Comparison of ENCODE assay signal across 13 cellular contexts in genomic region chr2:8116661-8117060, GRCh38.
A peak's percentile ranks its signal among the peaks of the same experiment; 100 is the strongest.
DNase-seq lines count a peak whose midpoint lies in the region; ATAC-seq, FAIRE-seq and TF ChIP-seq lines count a peak whose summit lies in the region.
"Had no signal": no experiment of that assay in that cellular context is flagged by ENCODE, and none has a peak within 500 bp of the region (broad histone marks: within the 10 kb centered on the region; RNA-seq: fewer than 3 reads in every experiment).

No MANE protein-coding gene starts in this region.

- H3K27ac Mint-ChIP-seq in naive thymus-derived CD4-positive, alpha-beta T cell: no peak overlapping the region
- no peak overlapping the region for H3K27ac Mint-ChIP-seq in natural killer cell
- H3K27ac Mint-ChIP-seq: activated naive CD8-positive, alpha-beta T cell treated with anti-CD3 and anti-CD28 coated beads, Interleukin-2, amount 10 ng/mL, durations not matched to agents 7 days and 5 days had no signal

- no peaks in the 10 kb centered on the region for H3K9me3 ChIP-seq in naive thymus-derived CD4-positive, alpha-beta T cell (ENCODE audit: control insufficient read depth in 2 of 3, low read length in 3 of 3)

- no peaks in the 10 kb centered on the region for H3K27me3 Mint-ChIP-seq in naive thymus-derived CD4-positive, alpha-beta T cell
- no peaks in the 10 kb centered on the region for H3K27me3 Mint-ChIP-seq in natural killer cell (ENCODE audit: low read depth in 2 of 2)

- no peak for FAIRE-seq in H54 (lab: Jason Lieb, UNC)
- FAIRE-seq: keratinocyte had no signal

- H3K4me1 Mint-ChIP-seq in naive thymus-derived CD4-positive, alpha-beta T cell: peaks cover 0 to 24% (median 4%) of the 10 kb centered on the region in 7 donors
- peaks cover 41 to 47% of the 10 kb centered on the region in 2 donors for H3K4me1 Mint-ChIP-seq in natural killer cell

- intact Hi-C loops in naive thymus-derived CD4-positive, alpha-beta T cell (cut with micrococcal nuclease): no loop called here
- intact Hi-C loops in natural killer cell (cut with micrococcal nuclease): no loop called here

- H3K36me3 Mint-ChIP-seq in naive thymus-derived CD4-positive, alpha-beta T cell: peaks cover 0 to 10% (median 0%) of the 10 kb centered on the region in 5 donors
- H3K36me3 Mint-ChIP-seq in natural killer cell: peaks cover 22% of the 10 kb centered on the region
- H3K36me3 Mint-ChIP-seq: activated naive CD8-positive, alpha-beta T cell treated with anti-CD3 and anti-CD28 coated beads, Interleukin-2, amount 10 ng/mL, durations not matched to agents 7 days and 5 days had no signal

- CTCF ChIA-PET in naive thymus-derived CD4-positive, alpha-beta T cell (lab: Charles Lee): no interaction called here

- H3K9me3 Mint-ChIP-seq in naive thymus-derived CD4-positive, alpha-beta T cell: peaks cover 0 to 5% (median 0%) of the 10 kb centered on the region in 11 donors
- no peaks in the 10 kb centered on the region for H3K9me3 Mint-ChIP-seq in natural killer cell
- H3K9me3 Mint-ChIP-seq: activated naive CD8-positive, alpha-beta T cell treated with anti-CD3 and anti-CD28 coated beads, Interleukin-2, amount 10 ng/mL, durations not matched to agents 7 days and 5 days had no signal

- H3K4me3 ChIP-seq in naive thymus-derived CD4-positive, alpha-beta T cell (ENCODE audit: low read length): no peak overlapping the region

- ATAC-seq in GM18907 (IDR thresholded peaks at IDR 0.05; ENCODE audit: unreplicated experiment): peak; percentile 98
- ATAC-seq in HG02610 (IDR thresholded peaks at IDR 0.05; ENCODE audit: unreplicated experiment): peak; percentile 93
- peak; percentile 84 for ATAC-seq in HG03469 (IDR thresholded peaks at IDR 0.05; ENCODE audit: unreplicated experiment)
- peak; percentile 68 for ATAC-seq in naive thymus-derived CD4-positive, alpha-beta T cell
- no peak for ATAC-seq in natural killer cell

- no peak for TF ChIP-seq POLR2A in H54 (IDR thresholded peaks at IDR 0.05; ENCODE audit: low read depth, low read length)

- POLR2A ChIA-PET in naive thymus-derived CD4-positive, alpha-beta T cell (lab: Charles Lee): no interaction called here

- no peaks in the 10 kb centered on the region for H3K4me1 ChIP-seq in naive thymus-derived CD4-positive, alpha-beta T cell (ENCODE audit: control insufficient read depth in 2 of 2, insufficient read depth in 2 of 2, low read length in 2 of 2)

- H3K36me3 ChIP-seq in naive thymus-derived CD4-positive, alpha-beta T cell (ENCODE audit: control insufficient read depth in 2 of 3, insufficient read depth in 3 of 3, low read length in 3 of 3): no peaks in the 10 kb centered on the region

- no peaks in the 10 kb centered on the region for H3K27me3 ChIP-seq in naive thymus-derived CD4-positive, alpha-beta T cell (ENCODE audit: control insufficient read depth in 2 of 2, insufficient read depth in 2 of 2, low read length in 2 of 2)

- no peak overlapping the region for H3K4me3 Mint-ChIP-seq in naive thymus-derived CD4-positive, alpha-beta T cell
- no peak overlapping the region for H3K4me3 Mint-ChIP-seq in natural killer cell
- H3K4me3 Mint-ChIP-seq: activated naive CD8-positive, alpha-beta T cell treated with anti-CD3 and anti-CD28 coated beads, Interleukin-2, amount 10 ng/mL, durations not matched to agents 7 days and 5 days had no signal

- H3K27ac ChIP-seq in naive thymus-derived CD4-positive, alpha-beta T cell (ENCODE audit: low read depth, low read length): no peak overlapping the region
- H3K27ac ChIP-seq: epithelial cell of prostate, VCaP had no signal

- TF ChIP-seq CTCF in natural killer cell (IDR thresholded peaks at IDR 0.05): no peak

- no peak for DNase-seq in naive thymus-derived CD4-positive, alpha-beta T cell
- DNase-seq in HuH-7 (ENCODE audit: low spot score) (no peak), H54 (ENCODE audit: insufficient read length, low spot score) (no peak), natural killer cell (no peak)
- no peak for DNase-seq in activated naive CD4-positive, alpha-beta T cell treated with anti-CD3 and anti-CD28 coated beads, Interleukin-2, amount 50 U/mL, for 16 hours
- DNase-seq: activated naive CD8-positive, alpha-beta T cell treated with anti-CD3 and anti-CD28 coated beads, Interleukin-2, amount 10 ng/mL, durations not matched to agents 7 days and 5 days; NCI-H82 had no signal

Comparison
In these comparisons a context has a peak if more than half of its experiments do, and no peak if none do; other contexts are left out.
1. ATAC-seq: peak in GM18907 (single experiment), HG02610 (single experiment), HG03469 (single experiment) and naive thymus-derived CD4-positive, alpha-beta T cell (single experiment); none in natural killer cell (0 of 3).